ENCODE assay signal across 10 cellular contexts in the genomic region with DNA sequence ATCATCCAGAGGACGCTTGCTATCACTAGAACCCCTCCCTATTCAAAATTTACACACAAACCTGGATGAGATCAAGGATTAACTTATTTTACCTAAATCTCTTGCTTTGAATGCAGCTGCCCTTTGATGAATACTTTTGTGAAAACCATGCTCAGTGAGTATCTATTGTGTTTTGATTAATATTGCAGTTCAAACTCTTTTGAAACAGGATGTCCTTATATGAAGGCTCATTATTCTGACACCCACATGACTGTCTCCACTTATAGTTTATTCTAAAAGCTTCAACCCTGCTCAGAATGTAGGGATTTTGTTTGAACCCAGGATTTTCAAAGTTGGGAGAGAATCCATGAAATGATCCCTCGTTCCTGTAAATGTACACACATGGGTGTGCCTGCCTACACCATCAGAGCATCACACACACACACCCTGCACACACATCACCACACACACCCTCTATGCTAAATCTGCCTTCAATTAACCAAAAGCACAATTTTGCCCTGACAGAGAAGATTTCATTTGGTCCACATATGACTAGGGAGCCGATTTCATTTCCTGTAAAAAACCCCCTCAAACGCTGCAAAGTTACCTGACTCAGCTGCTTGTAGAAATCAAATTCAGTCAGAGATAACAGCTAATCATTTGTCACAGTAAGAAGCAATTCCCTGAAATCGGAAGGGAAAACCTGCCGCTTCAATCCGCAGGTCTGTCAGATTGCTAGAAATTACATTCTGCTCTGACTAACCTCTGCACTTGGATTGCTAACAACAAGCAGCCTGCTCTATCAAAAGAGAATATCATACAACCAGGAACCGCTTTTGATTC.
DNase-seq lines count a peak whose midpoint lies in the region; ATAC-seq and TF ChIP-seq lines count a peak whose summit lies in the region.
"Had no signal": no experiment of that assay in that cellular context is flagged by ENCODE, and none has a peak within 500 bp of the region (broad histone marks: within the 10 kb centered on the region; RNA-seq: fewer than 3 reads in every experiment).

No MANE protein-coding gene starts in this region.

- no peaks in the 10 kb centered on the region for H3K36me3 Mint-ChIP-seq in T-helper 17 cell (ENCODE audit: low read depth)

- CTCF ChIA-PET in A673 (lab: Charles Lee) = no interaction called here

- POLR2A ChIA-PET in A673 (lab: Charles Lee; ENCODE audit: low non-redundant PET) = no interaction called here

- TF ChIP-seq CTCF in A673 (conservative IDR thresholded peaks at IDR 0.05; ENCODE audit: low read depth, low read length) (no peak), liver (IDR thresholded peaks at IDR 0.05; ENCODE audit: low read depth, low read length, missing input control) (no peak)

- ATAC-seq in GM18907 (IDR thresholded peaks at IDR 0.05; ENCODE audit: unreplicated experiment) (peak; percentile 64), T-helper 17 cell (peak; percentile 60), HG03095 (IDR thresholded peaks at IDR 0.05; ENCODE audit: unreplicated experiment) (no peak), HG02840 (IDR thresholded peaks at IDR 0.05; ENCODE audit: low FRiP score, unreplicated experiment) (no peak)

- peak overlapping the region; percentile 81 for H3K27ac Mint-ChIP-seq in T-helper 17 cell

- H3K4me3 Mint-ChIP-seq in T-helper 17 cell = peak overlapping the region; percentile 56

- H3K27me3 ChIP-seq in A673 (replicated peaks; ENCODE audit: insufficient read depth, low read depth, low read length, poor library complexity) (no peaks in the 10 kb centered on the region), liver (ENCODE audit: control insufficient read depth in 4 of 4, insufficient read depth in 4 of 4, low read length in 3 of 4) (peaks cover 0 to 7% (median 0%) of the 10 kb centered on the region in 4 donors), MG63 (no peaks in the 10 kb centered on the region)

- H3K36me3 ChIP-seq in A673 (ENCODE audit: insufficient read depth, low read length, poor library complexity, severe bottlenecking) (peaks cover 10% of the 10 kb centered on the region), liver (ENCODE audit: control insufficient read depth in 4 of 4, insufficient read depth in 3 of 4, low read depth in 1 of 4, low read length in 3 of 4) (no peaks in the 10 kb centered on the region), MG63 (peaks cover 6% of the 10 kb centered on the region)

- DNase-seq in A673 (ENCODE audit: low spot score) (peak; percentile 51), T-helper 17 cell (no peak), MG63 (no peak), SKM-1 treated with dmso at 0.1 percent for 144 hours (lab: John Stamatoyannopoulos, UW; ENCODE audit: unreplicated experiment) (no peak)
- DNase-seq: DMS79, NCI-H69 had no signal

- no peak overlapping the region for H3K9ac ChIP-seq in liver (ENCODE audit: low read depth in 1 of 2, low read length in 2 of 2)

- 26% methylated on average over 8 of the region's 8 CpGs for WGBS in liver

- H3K4me1 ChIP-seq in A673 (ENCODE audit: insufficient read depth, low read length, poor library complexity, severe bottlenecking) (peaks cover 91% of the 10 kb centered on the region), liver (ENCODE audit: control insufficient read depth in 4 of 4, insufficient read depth in 4 of 4, low read length in 3 of 4) (peaks cover 0 to 12% (median 0%) of the 10 kb centered on the region in 4 donors)

- H3K27ac ChIP-seq in A673 (ENCODE audit: low read depth, low read length, poor library complexity, severe bottlenecking) = peak overlapping the region; percentile 71
- H3K27ac ChIP-seq in liver (ENCODE audit: low read depth in 1 of 2, low read length in 2 of 2) = peak overlapping the region; percentile 44 to 67

- H3K4me3 ChIP-seq in A673 (ENCODE audit: low read depth, low read length, poor library complexity, severe bottlenecking) (peak overlapping the region; percentile 10), liver (ENCODE audit: low read depth in 1 of 3, low read length in 3 of 3) (no peak overlapping the region), MG63 (no peak overlapping the region)

- intact Hi-C loops in A673 (cut with micrococcal nuclease; ENCODE audit: unreplicated experiment) = no loop called here

- peaks cover 40% of the 10 kb centered on the region for H3K27me3 Mint-ChIP-seq in T-helper 17 cell

- no peak for TF ChIP-seq RAD21 in liver (IDR thresholded peaks at IDR 0.05)

- H3K4me1 Mint-ChIP-seq in T-helper 17 cell = peaks cover 24% of the 10 kb centered on the region

- BruUV-seq in A673 (replicated peaks; lab: Mats Ljungman, UMichigan) = no TSS peak

- H3K9me3 ChIP-seq in A673 (ENCODE audit: low read depth, low read length, poor library complexity, severe bottlenecking) (no peaks in the 10 kb centered on the region), T-helper 17 cell (ENCODE audit: control insufficient read depth, low read length, poor library complexity, severe bottlenecking) (no peaks in the 10 kb centered on the region), liver (ENCODE audit: control insufficient read depth in 4 of 4, low read length in 3 of 4) (no peaks in the 10 kb centered on the region), MG63 (no peaks in the 10 kb centered on the region)

TF ChIP-seq in liver, 16 proteins besides CTCF, POLR2A, EP300 and RAD21:
- TF ChIP-seq FOXA1 (IDR thresholded peaks at IDR 0.05) (no peak), EGR1 (IDR thresholded peaks at IDR 0.05; ENCODE audit: low read depth in 2 of 2) (no peak), FOXA2 (IDR thresholded peaks at IDR 0.05) (no peak), GABPA (IDR thresholded peaks at IDR 0.05 in 1 of 2, conservative IDR thresholded peaks at IDR 0.05 in 1 of 2) (no peak), HNF4A (conservative IDR thresholded peaks at IDR 0.05) (no peak), RXRA (IDR thresholded peaks at IDR 0.05) (no peak), TAF1 (conservative IDR thresholded peaks at IDR 0.05) (no peak), SP1 (IDR thresholded peaks at IDR 0.05) (no peak), JUND (IDR thresholded peaks at IDR 0.05) (no peak), YY1 (IDR thresholded peaks at IDR 0.05) (no peak), HNF4G (IDR thresholded peaks at IDR 0.05) (no peak), NR2F2 (IDR thresholded peaks at IDR 0.05) (no peak)
- TF ChIP-seq, protein P1, sequence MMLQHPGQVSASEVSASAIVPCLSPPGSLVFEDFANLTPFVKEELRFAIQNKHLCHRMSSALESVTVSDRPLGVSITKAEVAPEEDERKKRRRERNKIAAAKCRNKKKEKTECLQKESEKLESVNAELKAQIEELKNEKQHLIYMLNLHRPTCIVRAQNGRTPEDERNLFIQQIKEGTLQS (IDR thresholded peaks at IDR 0.05) = no peak
- TF ChIP-seq, protein P2, sequence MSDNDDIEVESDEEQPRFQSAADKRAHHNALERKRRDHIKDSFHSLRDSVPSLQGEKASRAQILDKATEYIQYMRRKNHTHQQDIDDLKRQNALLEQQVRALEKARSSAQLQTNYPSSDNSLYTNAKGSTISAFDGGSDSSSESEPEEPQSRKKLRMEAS (IDR thresholded peaks at IDR 0.05) = no peak
- TF ChIP-seq, protein P3, sequence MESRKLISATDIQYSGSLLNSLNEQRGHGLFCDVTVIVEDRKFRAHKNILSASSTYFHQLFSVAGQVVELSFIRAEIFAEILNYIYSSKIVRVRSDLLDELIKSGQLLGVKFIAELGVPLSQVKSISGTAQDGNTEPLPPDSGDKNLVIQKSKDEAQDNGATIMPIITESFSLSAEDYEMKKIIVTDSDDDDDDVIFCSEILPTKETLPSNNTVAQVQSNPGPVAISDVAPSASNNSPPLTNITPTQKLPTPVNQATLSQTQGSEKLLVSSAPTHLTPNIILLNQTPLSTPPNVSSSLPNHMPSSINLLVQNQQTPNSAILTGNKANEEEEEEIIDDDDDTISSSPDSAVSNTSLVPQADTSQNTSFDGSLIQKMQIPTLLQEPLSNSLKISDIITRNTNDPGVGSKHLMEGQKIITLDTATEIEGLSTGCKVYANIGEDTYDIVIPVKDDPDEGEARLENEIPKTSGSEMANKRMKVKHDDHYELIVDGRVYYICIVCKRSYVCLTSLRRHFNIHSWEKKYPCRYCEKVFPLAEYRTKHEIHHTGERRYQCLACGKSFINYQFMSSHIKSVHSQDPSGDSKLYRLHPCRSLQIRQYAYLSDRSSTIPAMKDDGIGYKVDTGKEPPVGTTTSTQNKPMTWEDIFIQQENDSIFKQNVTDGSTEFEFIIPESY (IDR thresholded peaks at IDR 0.05) = no peak
- TF ChIP-seq, protein P4, sequence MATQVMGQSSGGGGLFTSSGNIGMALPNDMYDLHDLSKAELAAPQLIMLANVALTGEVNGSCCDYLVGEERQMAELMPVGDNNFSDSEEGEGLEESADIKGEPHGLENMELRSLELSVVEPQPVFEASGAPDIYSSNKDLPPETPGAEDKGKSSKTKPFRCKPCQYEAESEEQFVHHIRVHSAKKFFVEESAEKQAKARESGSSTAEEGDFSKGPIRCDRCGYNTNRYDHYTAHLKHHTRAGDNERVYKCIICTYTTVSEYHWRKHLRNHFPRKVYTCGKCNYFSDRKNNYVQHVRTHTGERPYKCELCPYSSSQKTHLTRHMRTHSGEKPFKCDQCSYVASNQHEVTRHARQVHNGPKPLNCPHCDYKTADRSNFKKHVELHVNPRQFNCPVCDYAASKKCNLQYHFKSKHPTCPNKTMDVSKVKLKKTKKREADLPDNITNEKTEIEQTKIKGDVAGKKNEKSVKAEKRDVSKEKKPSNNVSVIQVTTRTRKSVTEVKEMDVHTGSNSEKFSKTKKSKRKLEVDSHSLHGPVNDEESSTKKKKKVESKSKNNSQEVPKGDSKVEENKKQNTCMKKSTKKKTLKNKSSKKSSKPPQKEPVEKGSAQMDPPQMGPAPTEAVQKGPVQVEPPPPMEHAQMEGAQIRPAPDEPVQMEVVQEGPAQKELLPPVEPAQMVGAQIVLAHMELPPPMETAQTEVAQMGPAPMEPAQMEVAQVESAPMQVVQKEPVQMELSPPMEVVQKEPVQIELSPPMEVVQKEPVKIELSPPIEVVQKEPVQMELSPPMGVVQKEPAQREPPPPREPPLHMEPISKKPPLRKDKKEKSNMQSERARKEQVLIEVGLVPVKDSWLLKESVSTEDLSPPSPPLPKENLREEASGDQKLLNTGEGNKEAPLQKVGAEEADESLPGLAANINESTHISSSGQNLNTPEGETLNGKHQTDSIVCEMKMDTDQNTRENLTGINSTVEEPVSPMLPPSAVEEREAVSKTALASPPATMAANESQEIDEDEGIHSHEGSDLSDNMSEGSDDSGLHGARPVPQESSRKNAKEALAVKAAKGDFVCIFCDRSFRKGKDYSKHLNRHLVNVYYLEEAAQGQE (IDR thresholded peaks at IDR 0.05) = no peak

Comparison
In these comparisons a context has a peak if more than half of its experiments do, and no peak if none do; other contexts are left out.
1. ATAC-seq: peak in GM18907 (single experiment) and T-helper 17 cell (single experiment); none in HG03095 (single experiment) and HG02840 (single experiment).